27 cellular contexts compared by ENCODE assay signal in the genomic region with DNA sequence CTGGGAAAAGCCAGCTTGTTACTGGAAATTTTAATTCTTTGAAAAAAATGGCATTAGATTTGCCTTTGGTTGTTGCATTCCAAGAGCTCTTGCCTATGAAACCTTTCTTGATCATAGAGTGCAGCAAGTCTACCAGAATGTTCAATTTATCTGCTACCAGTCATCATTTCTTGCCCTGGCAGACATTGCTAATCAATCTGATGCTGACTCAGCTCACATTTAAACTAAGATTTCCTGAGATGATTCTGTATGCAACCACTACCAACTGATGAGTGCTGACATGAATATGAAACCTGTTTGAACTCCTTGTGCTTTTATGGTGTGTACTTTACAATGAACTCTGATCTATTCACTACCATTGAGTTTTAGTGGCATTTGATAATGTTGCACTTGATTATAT.
"Had no signal": no experiment of that assay in that cellular context is flagged by ENCODE, and none has a peak within 500 bp of the region (broad histone marks: within the 10 kb centered on the region; RNA-seq: fewer than 3 reads in every experiment).

No MANE protein-coding gene starts in this region.

- ATAC-seq: effector memory CD8-positive, alpha-beta T cell; esophagus mucosa; gastrocnemius medialis; heart right ventricle; left cardiac atrium; left lung; left ventricle myocardium superior; lower lobe of right lung; naive thymus-derived CD4-positive, alpha-beta T cell had no signal

- H3K27ac Mint-ChIP-seq: dendritic cell treated with granulocyte-macrophage colony-stimulating factor and Interleukin-4, amounts not matched to agents 40 ng/mL and 50 ng/mL, for 4 days; effector memory CD8-positive, alpha-beta T cell; endodermal cell; memory B cell; naive thymus-derived CD4-positive, alpha-beta T cell had no signal

- H3K9me3 Mint-ChIP-seq: dendritic cell treated with granulocyte-macrophage colony-stimulating factor and Interleukin-4, amounts not matched to agents 40 ng/mL and 50 ng/mL, for 4 days had no signal

- H3K27me3 ChIP-seq: esophagus squamous epithelium, gastrocnemius medialis, heart right ventricle, left lung had no signal

- H3K27ac ChIP-seq: epithelial cell of prostate, esophagus squamous epithelium, gastrocnemius medialis, heart right ventricle, left lung, lower lobe of right lung had no signal

- FAIRE-seq: colon, endometrium, islet of Langerhans, keratinocyte had no signal

- H3K36me3 Mint-ChIP-seq: memory B cell; naive thymus-derived CD4-positive, alpha-beta T cell had no signal

- H3K4me1 ChIP-seq: esophagus squamous epithelium, gastrocnemius medialis, heart right ventricle, left lung, lower lobe of right lung had no signal

- H3K4me3 Mint-ChIP-seq: dendritic cell treated with granulocyte-macrophage colony-stimulating factor and Interleukin-4, amounts not matched to agents 40 ng/mL and 50 ng/mL, for 4 days; effector memory CD8-positive, alpha-beta T cell; endodermal cell; memory B cell; naive thymus-derived CD4-positive, alpha-beta T cell had no signal

- H3K9me3 ChIP-seq: esophagus squamous epithelium, gastrocnemius medialis, left lung, lower lobe of right lung had no signal

- H3K4me1 Mint-ChIP-seq: endodermal cell; memory B cell; naive thymus-derived CD4-positive, alpha-beta T cell had no signal

- H3K27me3 Mint-ChIP-seq: dendritic cell treated with granulocyte-macrophage colony-stimulating factor and Interleukin-4, amounts not matched to agents 40 ng/mL and 50 ng/mL, for 4 days; effector memory CD8-positive, alpha-beta T cell; memory B cell; naive thymus-derived CD4-positive, alpha-beta T cell had no signal

- H3K4me3 ChIP-seq: esophagus squamous epithelium, gastrocnemius medialis, heart right ventricle, left lung, lower lobe of right lung had no signal

- H3K36me3 ChIP-seq: esophagus squamous epithelium, gastrocnemius medialis, heart right ventricle, left lung, lower lobe of right lung had no signal

- DNase-seq: cortex of kidney; effector CD8-positive, alpha-beta T cell; effector memory CD8-positive, alpha-beta T cell; endodermal cell; erythroblast; esophagus squamous epithelium; foreskin melanocyte; gastrocnemius medialis; glutamatergic neuron; head of caudate nucleus; heart right ventricle; hippocampal formation; left cardiac atrium; left lung; left ventricle myocardium superior; lower lobe of right lung; mesendoderm; midbrain; naive thymus-derived CD4-positive, alpha-beta T cell had no signal
